Comparison of ENCODE assay signal across 11 cellular contexts in genomic region chr6:14450133-14451040, GRCh38.
DNase-seq lines count a peak whose midpoint lies in the region; ATAC-seq and TF ChIP-seq lines count a peak whose summit lies in the region.
"Had no signal": no experiment of that assay in that cellular context is flagged by ENCODE, and none has a peak within 500 bp of the region (broad histone marks: within the 10 kb centered on the region; RNA-seq: fewer than 3 reads in every experiment).

No MANE protein-coding gene starts in this region.

- peaks cover 12% of the 10 kb centered on the region for H3K36me3 Mint-ChIP-seq in activated CD8-positive, alpha-beta T cell treated with anti-CD3 and anti-CD28 coated beads, Interleukin-2, amount 10 ng/mL, durations not matched to agents 7 days and 5 days (ENCODE audit: low read depth)
- H3K36me3 Mint-ChIP-seq in nephron (ENCODE audit: low read depth): peaks cover 11% of the 10 kb centered on the region

- no peaks in the 10 kb centered on the region for H3K27me3 Mint-ChIP-seq in activated CD8-positive, alpha-beta T cell treated with anti-CD3 and anti-CD28 coated beads, Interleukin-2, amount 10 ng/mL, durations not matched to agents 7 days and 5 days (ENCODE audit: low read depth)
- H3K27me3 Mint-ChIP-seq in nephron (ENCODE audit: low read depth): peaks cover 9% of the 10 kb centered on the region

- peak overlapping the region; percentile 85 for H3K27ac Mint-ChIP-seq in activated CD8-positive, alpha-beta T cell treated with anti-CD3 and anti-CD28 coated beads, Interleukin-2, amount 10 ng/mL, durations not matched to agents 7 days and 5 days
- peak overlapping the region; percentile 23 to 57 (median 55) for H3K27ac Mint-ChIP-seq in nephron

- H3K4me3 Mint-ChIP-seq in activated CD8-positive, alpha-beta T cell treated with anti-CD3 and anti-CD28 coated beads, Interleukin-2, amount 10 ng/mL, durations not matched to agents 7 days and 5 days: no peak overlapping the region
- H3K4me3 Mint-ChIP-seq in nephron: peak overlapping the region in 1 of 3 experiments; percentile 15

- CTCF ChIA-PET in activated CD8-positive, alpha-beta T cell treated with anti-CD3 and anti-CD28 coated beads, Interleukin-2, amount 10 ng/mL, durations not matched to agents 7 days and 5 days (lab: Charles Lee): interaction anchor here (0.9 to 2.8 kb wide), 6 partner anchors 21 to 940 kb away, joined by 3 to 8 read pairs (median 3); no protein-coding TSS in a partner anchor
- CTCF ChIA-PET in RWPE1 (lab: Yijun Ruan, JAX): no interaction called here

- POLR2A ChIA-PET in activated CD8-positive, alpha-beta T cell treated with anti-CD3 and anti-CD28 coated beads, Interleukin-2, amount 10 ng/mL, durations not matched to agents 7 days and 5 days (lab: Charles Lee): no interaction called here
- POLR2A ChIA-PET in RWPE1 (lab: Yijun Ruan, JAX; ENCODE audit: low non-redundant PET): no interaction called here

- H3K4me1 Mint-ChIP-seq in activated CD8-positive, alpha-beta T cell treated with anti-CD3 and anti-CD28 coated beads, Interleukin-2, amount 10 ng/mL, durations not matched to agents 7 days and 5 days (ENCODE audit: low read depth): peaks cover 77% of the 10 kb centered on the region
- peaks cover 36% of the 10 kb centered on the region for H3K4me1 Mint-ChIP-seq in nephron

- DNase-seq in NCI-H2171 treated with DMSO at 0.1 percent for 48 hours (lab: John Stamatoyannopoulos, UW) (peak; percentile 52), NCI-H2171 (lab: John Stamatoyannopoulos, UW) (no peak), M059J (ENCODE audit: low read depth) (peak; percentile 22), RWPE1 (ENCODE audit: low spot score) (no peak), HuH-7.5 (ENCODE audit: low spot score) (no peak)
- DNase-seq in activated CD8-positive, alpha-beta T cell treated with anti-CD3 and anti-CD28 coated beads, Interleukin-2, amount 10 ng/mL, durations not matched to agents 7 days and 5 days: no peak
- DNase-seq: lower lobe of right lung, psoas muscle had no signal

- H3K9me3 Mint-ChIP-seq in activated CD8-positive, alpha-beta T cell treated with anti-CD3 and anti-CD28 coated beads, Interleukin-2, amount 10 ng/mL, durations not matched to agents 7 days and 5 days (ENCODE audit: insufficient read depth): peaks cover 4% of the 10 kb centered on the region
- peaks cover 14% of the 10 kb centered on the region for H3K9me3 Mint-ChIP-seq in nephron

- no peak for ATAC-seq in activated CD8-positive, alpha-beta T cell treated with anti-CD3 and anti-CD28 coated beads, Interleukin-2, amount 10 ng/mL, durations not matched to agents 7 days and 5 days
- no peak for ATAC-seq in GM18520 (IDR thresholded peaks at IDR 0.05; ENCODE audit: unreplicated experiment)
- ATAC-seq: psoas muscle had no signal

- H3K27ac ChIP-seq in RWPE1: no peak overlapping the region
- H3K27ac ChIP-seq: dorsolateral prefrontal cortex, lower lobe of right lung, psoas muscle had no signal

- no peak for TF ChIP-seq CTCF in nephron (IDR thresholded peaks at IDR 0.05; ENCODE audit: unreplicated experiment in 3 of 3)
- no peak for TF ChIP-seq CTCF in RWPE1 (conservative IDR thresholded peaks at IDR 0.05; ENCODE audit: low read depth)

Comparison
In these comparisons a context has a peak if more than half of its experiments do, and no peak if none do; other contexts are left out.
1. DNase-seq: peak in NCI-H2171 treated with DMSO at 0.1 percent for 48 hours (single experiment) and M059J (single experiment); none in NCI-H2171 (single experiment), activated CD8-positive, alpha-beta T cell treated with anti-CD3 and anti-CD28 coated beads, Interleukin-2, amount 10 ng/mL, durations not matched to agents 7 days and 5 days (single experiment), RWPE1 (single experiment) and HuH-7.5 (single experiment).